24 cellular contexts compared by ENCODE assay signal in genomic region chr14:69266572-69267345, GRCh38. TPM values are rescaled to one million over a fixed set of nuclear protein-coding genes. Genes with fewer than 3 reads are reported as not detected.
"Had no signal": no experiment of that assay in that cellular context is flagged by ENCODE, and none has a peak within 500 bp of the region (broad histone marks: within the 10 kb centered on the region; RNA-seq: fewer than 3 reads in every experiment).

No MANE protein-coding gene starts in this region.

- ATAC-seq: activated CD4-positive, alpha-beta T cell treated with anti-CD3 and anti-CD28 coated beads for 36 hours; activated T-helper 17 cell treated with anti-CD3 and anti-CD28 coated beads, Interleukin-2, amount 50 U/mL, for 72 hours; T-helper 17 cell had no signal

- H3K9me3 Mint-ChIP-seq: activated CD4-positive, alpha-beta memory T cell treated with anti-CD3 and anti-CD28 coated beads, Interleukin-2, amount 10 ng/mL, durations not matched to agents 7 days and 5 days; activated naive CD8-positive, alpha-beta T cell treated with anti-CD3 and anti-CD28 coated beads, Interleukin-2, amount 10 ng/mL, durations not matched to agents 7 days and 5 days; activated T-helper 17 cell treated with anti-CD3 and anti-CD28 coated beads, Interleukin-2, amount 50 U/mL, for 72 hours; IgD-negative memory B cell had no signal

- DNase-seq: activated CD4-positive, alpha-beta memory T cell treated with anti-CD3 and anti-CD28 coated beads, Interleukin-2, amount 10 ng/mL, durations not matched to agents 7 days and 5 days; activated CD4-positive, alpha-beta T cell treated with anti-CD3 and anti-CD28 coated beads for 36 hours; activated CD4-positive, alpha-beta T cell treated with anti-CD3 and anti-CD28 coated beads, Interleukin-2, amount 50 U/mL, for 1 hour; activated CD4-positive, CD25-positive, alpha-beta regulatory T cell; activated gamma-delta T cell; activated naive CD4-positive, alpha-beta T cell treated with anti-CD3 and anti-CD28 coated beads, Interleukin-2, amount 50 U/mL, for 16 hours; activated naive CD8-positive, alpha-beta T cell treated with anti-CD3 and anti-CD28 coated beads, Interleukin-2, amount 10 ng/mL, durations not matched to agents 7 days and 5 days; activated T-cell treated with anti-CD3 and anti-CD28 coated beads for 4 hours; activated T-cell treated with anti-CD3 and anti-CD28 coated beads, Interleukin-2, amount 50 U/mL, for 48 hours; adrenal gland; KG1; NCI-H1048; NCI-H1930; NCI-H2171; NCI-H226; NCI-H526; NCI-H82; SHP77; T-helper 17 cell; T1000 had no signal

- H3K4me3 ChIP-seq: adrenal gland, SJSA1 had no signal

- H3K27ac ChIP-seq: adrenal gland, SJSA1, VCaP had no signal

- H3K36me3 ChIP-seq: adrenal gland, SJSA1 had no signal

- H3K27ac Mint-ChIP-seq: activated CD4-positive, alpha-beta memory T cell treated with anti-CD3 and anti-CD28 coated beads, Interleukin-2, amount 10 ng/mL, durations not matched to agents 7 days and 5 days; activated CD4-positive, alpha-beta T cell treated with anti-CD3 and anti-CD28 coated beads for 36 hours; activated naive CD8-positive, alpha-beta T cell treated with anti-CD3 and anti-CD28 coated beads, Interleukin-2, amount 10 ng/mL, durations not matched to agents 7 days and 5 days; activated T-helper 17 cell treated with anti-CD3 and anti-CD28 coated beads, Interleukin-2, amount 50 U/mL, for 72 hours; IgD-negative memory B cell; T-helper 17 cell had no signal

- H3K4me3 Mint-ChIP-seq: activated CD4-positive, alpha-beta memory T cell treated with anti-CD3 and anti-CD28 coated beads, Interleukin-2, amount 10 ng/mL, durations not matched to agents 7 days and 5 days; activated CD4-positive, alpha-beta T cell treated with anti-CD3 and anti-CD28 coated beads for 36 hours; activated naive CD8-positive, alpha-beta T cell treated with anti-CD3 and anti-CD28 coated beads, Interleukin-2, amount 10 ng/mL, durations not matched to agents 7 days and 5 days; activated T-helper 17 cell treated with anti-CD3 and anti-CD28 coated beads, Interleukin-2, amount 50 U/mL, for 72 hours; IgD-negative memory B cell; T-helper 17 cell had no signal

- H3K27me3 ChIP-seq: adrenal gland had no signal

- H3K9me3 ChIP-seq: adrenal gland, SJSA1 had no signal

- H3K36me3 Mint-ChIP-seq: activated naive CD8-positive, alpha-beta T cell treated with anti-CD3 and anti-CD28 coated beads, Interleukin-2, amount 10 ng/mL, durations not matched to agents 7 days and 5 days had no signal

- H3K4me1 Mint-ChIP-seq: activated CD4-positive, alpha-beta memory T cell treated with anti-CD3 and anti-CD28 coated beads, Interleukin-2, amount 10 ng/mL, durations not matched to agents 7 days and 5 days; activated CD4-positive, alpha-beta T cell treated with anti-CD3 and anti-CD28 coated beads for 36 hours; activated naive CD8-positive, alpha-beta T cell treated with anti-CD3 and anti-CD28 coated beads, Interleukin-2, amount 10 ng/mL, durations not matched to agents 7 days and 5 days; activated T-helper 17 cell treated with anti-CD3 and anti-CD28 coated beads, Interleukin-2, amount 50 U/mL, for 72 hours; T-helper 17 cell had no signal

RNA-seq across cellular contexts. Expression of gene GALNT16, which starts 6.8 kb away (rescaled TPM):
- total RNA-seq: activated CD4-positive, alpha-beta memory T cell treated with anti-CD3 and anti-CD28 coated beads, Interleukin-2, amount 10 ng/mL, durations not matched to agents 7 days and 5 days; activated naive CD8-positive, alpha-beta T cell treated with anti-CD3 and anti-CD28 coated beads, Interleukin-2, amount 10 ng/mL, durations not matched to agents 7 days and 5 days had no signal
